In genomic region chr1:198156745-198157240, GRCh38 we compare ENCODE assay signal across 8 cellular contexts. TPM values are rescaled to one million over a fixed set of nuclear protein-coding genes. Genes with fewer than 3 reads are reported as not detected.
A peak's percentile ranks its signal among the peaks of the same experiment; 100 is the strongest.
DNase-seq lines count a peak whose midpoint lies in the region; ATAC-seq, FAIRE-seq and TF ChIP-seq lines count a peak whose summit lies in the region.

NEK7 (plus strand) TSS chr1:198156998; CDS start chr1:198232581, 75,583 bp downstream.

- peak within 1 kb of the TSS; percentile 93 for H3K4ac ChIP-seq in trophoblast cell (ENCODE audit: low read depth, low read length)

- DNase-seq in GM12892 (ENCODE audit: insufficient read length), result peak; percentile 50
- peak; percentile 64 for DNase-seq in NCI-H1105 treated with DMSO at 0.1 percent for 48 hours (lab: John Stamatoyannopoulos, UW)
- DNase-seq in SW 1271 (lab: John Stamatoyannopoulos, UW), result peak; percentile 26 to 65
- peak; percentile 77 for DNase-seq in amniotic epithelial cell (ENCODE audit: low read depth)
- DNase-seq in heart left ventricle, result peak; percentile 88 to 92 (median 90)
- DNase-seq in trophoblast cell, result peak; percentile 82 to 90
- no peak for DNase-seq in KG1 (lab: John Stamatoyannopoulos, UW)

- peak within 1 kb of the TSS; percentile 98 for H4K8ac ChIP-seq in trophoblast cell (ENCODE audit: low read depth, low read length)

- H3K4me3 ChIP-seq in heart left ventricle, result peak within 1 kb of the TSS; percentile 75 to 100 (median 89)
- peak within 1 kb of the TSS; percentile 95 for H3K4me3 ChIP-seq in trophoblast cell (ENCODE audit: low read depth, low read length)

- peak; percentile 77; the same call in 1 of the 2 replicates for TF ChIP-seq POLR2A in GM12892 (IDR thresholded peaks at IDR 0.05; ENCODE audit: low read depth, low read length)
- peak; percentile 41 to 84 for TF ChIP-seq POLR2A in heart left ventricle (IDR thresholded peaks at IDR 0.05)

- H4K12ac ChIP-seq in trophoblast cell (ENCODE audit: low read depth, low read length), result peak within 1 kb of the TSS; percentile 80

- H3K79me2 ChIP-seq in trophoblast cell (ENCODE audit: control insufficient read depth, insufficient read depth, low read length, poor library complexity), result peaks cover 12% of the 10 kb centered on the region

- H3K4me1 ChIP-seq in heart left ventricle (peaks cover 0 to 64% (median 44%) of the 10 kb centered on the region in 12 donors), trophoblast cell (ENCODE audit: control insufficient read depth in 1 of 2, insufficient read depth in 2 of 2, low read length in 2 of 2) (peaks cover 3 to 6% of the 10 kb centered on the region in 2 experiments)

- WGBS in heart left ventricle, 4 donors, result 0 to 1% (median 0%) methylated on average over 15 to 63 of the region's 63 CpGs
- WGBS in trophoblast cell (ENCODE audit: extremely low coverage, insufficient coverage, insufficient read length), result no CpG with 5 or more reads among the region's 63 CpGs

- no peak for TF ChIP-seq CTCF in heart left ventricle (IDR thresholded peaks at IDR 0.05)

- H3K23ac ChIP-seq in trophoblast cell (ENCODE audit: low read length), result no peak within 1 kb of the TSS

- peak within 1 kb of the TSS; percentile 97 to 99 (median 98) for H3K27ac ChIP-seq in heart left ventricle
- peak within 1 kb of the TSS; percentile 94 for H3K27ac ChIP-seq in trophoblast cell (ENCODE audit: low read depth, low read length)

- peak within 1 kb of the TSS; percentile 95 for H2BK5ac ChIP-seq in trophoblast cell (ENCODE audit: low read depth, low read length, poor library complexity)

- H3K9me3 ChIP-seq in heart left ventricle (no peaks in the 10 kb centered on the region), trophoblast cell (ENCODE audit: insufficient read depth, low read depth, low read length) (no peaks in the 10 kb centered on the region)

- H2AFZ ChIP-seq in trophoblast cell (ENCODE audit: insufficient read depth, low read length, poor library complexity), result peak within 1 kb of the TSS; percentile 75

- ATAC-seq in HG02678 (IDR thresholded peaks at IDR 0.05; ENCODE audit: unreplicated experiment) (peak; percentile 46), heart left ventricle (peak; percentile 68 to 88 (median 80))

- peak within 1 kb of the TSS; percentile 73 for H2AK5ac ChIP-seq in trophoblast cell (ENCODE audit: low read length)

- H3K4me2 ChIP-seq in trophoblast cell (ENCODE audit: low read length), result peak within 1 kb of the TSS; percentile 72

- H3K27me3 ChIP-seq in heart left ventricle (no peaks in the 10 kb centered on the region), trophoblast cell (ENCODE audit: insufficient read depth, low read length) (no peaks in the 10 kb centered on the region)

- H2BK12ac ChIP-seq in trophoblast cell (ENCODE audit: low read length), result peak within 1 kb of the TSS; percentile 59

- peak within 1 kb of the TSS; percentile 95 for H3K18ac ChIP-seq in trophoblast cell (ENCODE audit: low read length)

- H3K14ac ChIP-seq in trophoblast cell (ENCODE audit: low read length), result peak within 1 kb of the TSS; percentile 90

- peak within 1 kb of the TSS; percentile 93 for H4K91ac ChIP-seq in trophoblast cell (ENCODE audit: low read depth, low read length)

- H3K36me3 ChIP-seq in heart left ventricle, result no peaks in the 10 kb centered on the region
- no peaks in the 10 kb centered on the region for H3K36me3 ChIP-seq in trophoblast cell (ENCODE audit: control insufficient read depth in 1 of 2, insufficient read depth in 2 of 2, low read length in 2 of 2)

- intact Hi-C loops in heart left ventricle (cut with DNase I), result loop anchor here (2.0 to 10.0 kb wide), 13 partner anchors 48 to 382 kb away; partner anchors contain the start of genes C1orf53 (in 1 of the 10) and DENND1B (in 1 of the 10)

- peak within 1 kb of the TSS; percentile 89 for H2BK120ac ChIP-seq in trophoblast cell (ENCODE audit: insufficient read depth, low read length, poor library complexity)

- H3K79me1 ChIP-seq in trophoblast cell (ENCODE audit: low read length), result peaks cover 22% of the 10 kb centered on the region

- FAIRE-seq in GM12892 (lab: Jason Lieb, UNC), result peak; percentile 56

- peak within 1 kb of the TSS; percentile 91 for H3K9ac ChIP-seq in trophoblast cell (ENCODE audit: low read length)

RNA-seq across cellular contexts. Expression of gene NEK7, which starts in this region (rescaled TPM):
- polyA plus RNA-seq in GM12892 (2012; ENCODE audit: missing spikeins), result 23.1 TPM
- total RNA-seq in heart left ventricle, result 100 to 1,000 TPM; 179 to 499 (median 286) TPM
- 100 to 1,000 TPM in 1 of 2 donors, 10 to 100 TPM in 1; 57.5 to 235 TPM for polyA plus RNA-seq in heart left ventricle
- 21.8 and 23.2 TPM in 2 replicates for polyA plus RNA-seq in trophoblast cell (2013)
